Comparison of ENCODE assay signal across 1 cellular context in genomic region chr10:91220194-91220953, GRCh38.
TF ChIP-seq lines count a peak whose summit lies in the region.

TSS of gene PCGF5 (plus strand) at chr10:91220663. CDS start at chr10:91222872, 2,209 bp downstream.

TF ChIP-seq in H1, 55 proteins besides CTCF, POLR2A, EP300 and RAD21 (continued from another document):
- no peak for TF ChIP-seq CHD7 (IDR thresholded peaks at IDR 0.05; ENCODE audit: insufficient replicate concordance, low read length)
- TF ChIP-seq SIN3A (conservative IDR thresholded peaks at IDR 0.05 in 1 of 2, IDR thresholded peaks at IDR 0.05 in 1 of 2; ENCODE audit: low read depth in 1 of 2, low read length in 2 of 2): no peak
- peak; percentile 56; the same call in 1 of the 2 replicates for TF ChIP-seq TAF1 (IDR thresholded peaks at IDR 0.05; ENCODE audit: low read depth, low read length)
- no peak for TF ChIP-seq TCF12 (IDR thresholded peaks at IDR 0.05; ENCODE audit: low read depth, low read length)
- TF ChIP-seq TBP (IDR thresholded peaks at IDR 0.05; ENCODE audit: low read depth, low read length): 0 out of 2 replicates have a peak, but pooled peaks have one; percentile 45
- no peak for TF ChIP-seq SP4 (IDR thresholded peaks at IDR 0.05; ENCODE audit: low read length)
- no peak for TF ChIP-seq CBX8 (IDR thresholded peaks at IDR 0.05; ENCODE audit: borderline replicate concordance, low read depth, low read length)
- no peak for TF ChIP-seq POLR2AphosphoS5 (IDR thresholded peaks at IDR 0.05; ENCODE audit: low read depth, low read length)
- no peak for TF ChIP-seq RNF2 (IDR thresholded peaks at IDR 0.05; ENCODE audit: borderline replicate concordance, low read depth, low read length, missing control alignments, poor library complexity, severe bottlenecking)
- 0 out of 2 replicates have a peak, but pooled peaks have one; percentile 32 for TF ChIP-seq RBBP5 (IDR thresholded peaks at IDR 0.05; ENCODE audit: borderline replicate concordance, low read depth, low read length)
- no peak for TF ChIP-seq MAX (IDR thresholded peaks at IDR 0.05)
- TF ChIP-seq KDM5A (IDR thresholded peaks at IDR 0.05; ENCODE audit: low read length): no peak
- no peak for TF ChIP-seq SIX5 (IDR thresholded peaks at IDR 0.05; ENCODE audit: low read depth, low read length)
- no peak for TF ChIP-seq SAP30 (IDR thresholded peaks at IDR 0.05; ENCODE audit: insufficient read depth, insufficient replicate concordance, low read length)
- TF ChIP-seq KDM1A (IDR thresholded peaks at IDR 0.05; ENCODE audit: borderline replicate concordance, low read length): no peak
- no peak for TF ChIP-seq CEBPB (IDR thresholded peaks at IDR 0.05; ENCODE audit: low read depth, low read length)
- TF ChIP-seq HDAC2 (IDR thresholded peaks at IDR 0.05; ENCODE audit: borderline replicate concordance in 1 of 2, low read depth in 2 of 2, low read length in 2 of 2): 0 out of 4 replicates have a peak, but pooled peaks of 1 of the 2 experiments have one; percentile 23
- TF ChIP-seq ASH2L (IDR thresholded peaks at IDR 0.05; ENCODE audit: low read length): peak; percentile 72
- peak; percentile 98 for TF ChIP-seq KDM4A (IDR thresholded peaks at IDR 0.05; ENCODE audit: low read depth, low read length, severe bottlenecking)
- TF ChIP-seq POU5F1 (IDR thresholded peaks at IDR 0.05; ENCODE audit: low read depth, low read length): no peak
- no peak for TF ChIP-seq ZNF274 (IDR thresholded peaks at IDR 0.05; ENCODE audit: borderline replicate concordance, extremely low read depth, low read length)
- TF ChIP-seq EZH2 (IDR thresholded peaks at IDR 0.05; ENCODE audit: low read depth, low read length, severe bottlenecking): peak; percentile 18
- TF ChIP-seq YY1 (IDR thresholded peaks at IDR 0.05; ENCODE audit: low read depth, low read length): no peak
- TF ChIP-seq NANOG (IDR thresholded peaks at IDR 0.05; ENCODE audit: insufficient read depth, low read depth, low read length, poor library complexity, severe bottlenecking): no peak
- no peak for TF ChIP-seq BACH1 (IDR thresholded peaks at IDR 0.05; ENCODE audit: low read length)
- TF ChIP-seq CREB1 (IDR thresholded peaks at IDR 0.05): no peak
- TF ChIP-seq ATF3 (IDR thresholded peaks at IDR 0.05; ENCODE audit: insufficient read depth, low read depth, low read length): no peak
- no peak for TF ChIP-seq JUN (IDR thresholded peaks at IDR 0.05; ENCODE audit: low read depth, low read length)
- TF ChIP-seq GABPA (IDR thresholded peaks at IDR 0.05; ENCODE audit: borderline replicate concordance, insufficient read depth, low read length): no peak
- TF ChIP-seq NRF1 (IDR thresholded peaks at IDR 0.05; ENCODE audit: low read depth, low read length): no peak
- no peak for TF ChIP-seq SUZ12 (IDR thresholded peaks at IDR 0.05; ENCODE audit: low read length)
- TF ChIP-seq USF2 (IDR thresholded peaks at IDR 0.05; ENCODE audit: low read length): no peak
- TF ChIP-seq BRCA1 (IDR thresholded peaks at IDR 0.05; ENCODE audit: low read depth, low read length): no peak
- TF ChIP-seq BCL11A (IDR thresholded peaks at IDR 0.05; ENCODE audit: low read depth in 2 of 2, low read length in 2 of 2): no peak
- TF ChIP-seq ATF2 (IDR thresholded peaks at IDR 0.05; ENCODE audit: low read length): no peak
- TF ChIP-seq CBX5 (IDR thresholded peaks at IDR 0.05; ENCODE audit: low read depth, low read length): no peak
- no peak for TF ChIP-seq RFX5 (IDR thresholded peaks at IDR 0.05; ENCODE audit: borderline replicate concordance, low read depth, low read length)
- no peak for TF ChIP-seq TAF7 (optimal IDR thresholded peaks at IDR 0.05; ENCODE audit: borderline replicate concordance, low read depth, low read length)
- no peak for TF ChIP-seq TEAD4 (IDR thresholded peaks at IDR 0.05; ENCODE audit: low read depth, low read length)
- TF ChIP-seq RXRA (IDR thresholded peaks at IDR 0.05; ENCODE audit: insufficient read depth, low read depth, low read length): no peak
- TF ChIP-seq EGR1 (IDR thresholded peaks at IDR 0.05; ENCODE audit: borderline replicate concordance, low read depth, low read length): no peak
- TF ChIP-seq GTF2F1 (IDR thresholded peaks at IDR 0.05; ENCODE audit: borderline replicate concordance, low read depth, low read length): no peak
- TF ChIP-seq SP2 (IDR thresholded peaks at IDR 0.05; ENCODE audit: low read length): no peak
- 0 out of 2 replicates have a peak, but pooled peaks have one; percentile 48 for TF ChIP-seq PHF8 (conservative IDR thresholded peaks at IDR 0.05; ENCODE audit: low read depth, low read length)
- no peak for TF ChIP-seq FOSL1 (IDR thresholded peaks at IDR 0.05; ENCODE audit: insufficient read depth, low read depth, low read length)
- no peak for TF ChIP-seq JUND (IDR thresholded peaks at IDR 0.05; ENCODE audit: low read length)
- TF ChIP-seq CTBP2 (IDR thresholded peaks at IDR 0.05; ENCODE audit: borderline replicate concordance, insufficient read depth, insufficient read length, low read length): no peak
- TF ChIP-seq SRF (IDR thresholded peaks at IDR 0.05; ENCODE audit: low read depth, low read length): no peak
- no peak for TF ChIP-seq MAFK (IDR thresholded peaks at IDR 0.05; ENCODE audit: low read depth, low read length)
- no peak for TF ChIP-seq SP1 (IDR thresholded peaks at IDR 0.05; ENCODE audit: low read depth, low read length)
- no peak for TF ChIP-seq CHD1 (IDR thresholded peaks at IDR 0.05; ENCODE audit: low read depth, low read length)
- TF ChIP-seq HDAC6 (IDR thresholded peaks at IDR 0.05; ENCODE audit: low read depth, low read length): no peak
- no peak for TF ChIP-seq CHD2 (IDR thresholded peaks at IDR 0.05; ENCODE audit: low read length)
- TF ChIP-seq SIRT6 (IDR thresholded peaks at IDR 0.05; ENCODE audit: low read length): no peak
